ENCODE assay signal across 7 cellular contexts in the genomic region with DNA sequence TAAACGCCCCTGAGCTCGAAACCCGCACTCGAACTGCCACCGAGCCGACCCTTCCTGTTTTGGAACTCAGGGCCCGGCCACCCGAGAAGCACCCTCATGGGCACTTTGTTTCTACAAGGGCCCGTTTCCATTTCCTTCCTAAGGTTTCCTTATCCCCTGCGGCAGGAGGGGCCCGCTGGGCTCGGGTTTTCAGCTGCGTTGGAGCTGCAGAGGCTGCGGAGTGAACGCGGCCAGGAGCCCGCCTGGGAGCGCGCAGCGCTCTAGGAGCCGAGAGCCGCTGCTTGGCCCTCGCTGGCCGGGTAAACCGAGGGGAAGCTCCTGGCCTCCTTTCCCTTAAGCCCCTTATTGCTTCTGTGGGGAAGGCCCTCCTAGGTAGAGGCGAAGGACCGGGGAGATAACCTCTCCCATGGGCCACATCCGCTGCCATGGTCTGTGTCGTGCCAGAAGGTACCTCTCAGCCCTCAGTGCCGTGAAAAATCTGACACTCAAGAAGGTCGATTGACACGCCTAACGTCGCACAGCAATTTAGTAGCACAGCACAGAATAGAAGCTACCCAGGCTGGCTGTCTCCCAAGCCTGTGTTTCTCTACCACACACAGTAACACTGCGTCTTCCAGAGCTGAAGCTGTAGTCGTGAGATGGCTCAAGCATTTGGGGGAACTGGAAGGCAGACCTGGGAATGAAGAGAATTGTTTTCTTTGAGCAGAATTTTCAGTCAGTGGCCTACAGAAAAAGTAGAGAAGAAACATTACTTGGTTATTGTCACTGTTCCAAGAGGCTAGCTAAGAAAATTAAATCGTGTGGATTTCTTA. TPM values are rescaled to one million over a fixed set of nuclear protein-coding genes. Genes with fewer than 3 reads are reported as not detected.
DNase-seq lines count a peak whose midpoint lies in the region; ATAC-seq, FAIRE-seq and TF ChIP-seq lines count a peak whose summit lies in the region.

No MANE protein-coding gene starts in this region.

- peak; percentile 39 for DNase-seq in PC-3
- DNase-seq in activated effector memory CD4-positive, alpha-beta T cell treated with anti-CD3 and anti-CD28 coated beads, Interleukin-2, amount 50 U/mL, for 16 hours, result peak; percentile 84
- DNase-seq in glutamatergic neuron, result peak; percentile 63
- peak; percentile 54 to 83 (median 66) for DNase-seq in pancreas

- H3K9me2 ChIP-seq in PC-3 (replicated peaks; ENCODE audit: low read length), result no peaks in the 10 kb centered on the region

- H3K27ac ChIP-seq in PC-3 (ENCODE audit: low read length) (peak overlapping the region; percentile 66), pancreas (peak overlapping the region; percentile 97 to 99 (median 99)), urinary bladder (ENCODE audit: low read depth) (peak overlapping the region; percentile 99)

- peak overlapping the region; percentile 82 for H2AFZ ChIP-seq in PC-3 (ENCODE audit: low read length)

- peak; percentile 14 for ATAC-seq in GM18873 (IDR thresholded peaks at IDR 0.05; ENCODE audit: low FRiP score, unreplicated experiment)
- peak; percentile 9 for ATAC-seq in HG03280 (IDR thresholded peaks at IDR 0.05; ENCODE audit: unreplicated experiment)
- ATAC-seq in PC-3, result peak; percentile 8
- ATAC-seq in pancreas, result peak; percentile 21 to 47 (median 37)

- no peaks in the 10 kb centered on the region for H3K27me3 ChIP-seq in PC-3 (ENCODE audit: low read length)
- H3K27me3 ChIP-seq in pancreas, result no peaks in the 10 kb centered on the region

- POLR2A ChIA-PET in PC-3 (lab: Charles Lee; ENCODE audit: unreplicated experiment), result interaction anchor here (0.5 to 2.6 kb wide), 7 partner anchors 14 to 748 kb away, joined by 3 to 15 read pairs (median 5); no protein-coding TSS in a partner anchor

- no peak overlapping the region for H3K27ac Mint-ChIP-seq in glutamatergic neuron (ENCODE audit: unreplicated experiment)

- peaks cover 4% of the 10 kb centered on the region; the same call in 1 of the 2 replicates for H3K79me2 ChIP-seq in PC-3 (ENCODE audit: low read length)

- no peaks in the 10 kb centered on the region for H3K36me3 Mint-ChIP-seq in glutamatergic neuron (ENCODE audit: unreplicated experiment)

- H3K4me3 Mint-ChIP-seq in glutamatergic neuron (ENCODE audit: unreplicated experiment), result no peak overlapping the region

- peak overlapping the region; percentile 91 for H3K4me2 ChIP-seq in PC-3 (ENCODE audit: low read length)

- H3K36me3 ChIP-seq in PC-3 (ENCODE audit: low read depth, low read length) (no peaks in the 10 kb centered on the region), pancreas (no peaks in the 10 kb centered on the region), urinary bladder (ENCODE audit: insufficient read depth) (no peaks in the 10 kb centered on the region)

- TF ChIP-seq CTCF in PC-3 (conservative IDR thresholded peaks at IDR 0.05; ENCODE audit: low read depth, low read length) (no peak), glutamatergic neuron (IDR thresholded peaks at IDR 0.05; ENCODE audit: partially characterized antibody, unreplicated experiment) (no peak), pancreas (IDR thresholded peaks at IDR 0.05) (no peak)

- H3K4me1 Mint-ChIP-seq in glutamatergic neuron (ENCODE audit: low read depth, unreplicated experiment), result peaks cover 7% of the 10 kb centered on the region

- H4K20me1 ChIP-seq in PC-3 (ENCODE audit: low read length), result no peaks in the 10 kb centered on the region

- no peaks in the 10 kb centered on the region for H3K9me3 Mint-ChIP-seq in glutamatergic neuron (ENCODE audit: unreplicated experiment)

- H3K9me3 ChIP-seq in PC-3 (ENCODE audit: low read length) (no peaks in the 10 kb centered on the region), pancreas (no peaks in the 10 kb centered on the region)

- H3K4me1 ChIP-seq in PC-3 (ENCODE audit: insufficient read depth, low read length) (peaks cover 43% of the 10 kb centered on the region), pancreas (peaks cover 0 to 26% (median 13%) of the 10 kb centered on the region in 3 donors), urinary bladder (ENCODE audit: insufficient read depth) (no peaks in the 10 kb centered on the region)

- no peaks in the 10 kb centered on the region for H3K27me3 Mint-ChIP-seq in glutamatergic neuron (ENCODE audit: unreplicated experiment)

- TSS peak; percentile 95 for BruUV-seq in PC-3 (replicated peaks; lab: Mats Ljungman, UMichigan)

- FAIRE-seq in pancreas (lab: Jason Lieb, UNC), result no peak

- CTCF ChIA-PET in PC-3 (lab: Charles Lee), result interaction anchor here (0.8 to 1.2 kb wide), 3 partner anchors 16 to 374 kb away, joined by 3 read pairs; no protein-coding TSS in a partner anchor

- H3K4me3 ChIP-seq in PC-3 (ENCODE audit: low read length) (peak overlapping the region; percentile 82), pancreas (peak overlapping the region; percentile 12 to 53 (median 39)), urinary bladder (ENCODE audit: low read depth, low read length) (peak overlapping the region; percentile 38)

- H3F3A ChIP-seq in PC-3 (ENCODE audit: low read length, unreplicated experiment), result no peaks in the 10 kb centered on the region

- H3K9ac ChIP-seq in PC-3 (ENCODE audit: low read length), result peak overlapping the region; percentile 98

- whole genome bisulfite sequencing in pancreas, 2 donors, result 7% methylated on average over 37 of the region's 37 CpGs
- WGBS in urinary bladder, result 2% methylated on average over 37 of the region's 37 CpGs

- intact Hi-C loops in PC-3 (cut with micrococcal nuclease), result loop anchor here (1.0 to 10.0 kb wide), 8 partner anchors 13 to 765 kb away; a partner anchor contains a TSS
- intact Hi-C loops in pancreas (cut with DNase I), result no loop called here

RNA-seq across cellular contexts. Expression of a gene that starts 12.9 kb away (rescaled TPM):
- total RNA-seq in PC-3 (2014; rRNA removed) (594 and 1,162 TPM in 2 replicates), glutamatergic neuron (ENCODE audit: unreplicated experiment) (590 TPM), pancreas (100 to 1,000 TPM; 104 to 181 (median 141) TPM), urinary bladder (325 TPM)
- polyA plus RNA-seq in pancreas (100 to 1,000 TPM; 116 to 181 TPM), urinary bladder (540 TPM)

RNA-seq across cellular contexts. Expression of a gene that starts 52.2 kb away (rescaled TPM):
- total RNA-seq in PC-3 (2014; rRNA removed) (18.3 and 29.5 TPM in 2 replicates), glutamatergic neuron (ENCODE audit: unreplicated experiment) (22.4 TPM), pancreas (10 to 100 TPM in 1 of 6 donors, 1 to 10 TPM in 5; 7.0 to 12.7 (median 8.6) TPM), urinary bladder (15.6 TPM)
- polyA plus RNA-seq in pancreas (10 to 100 TPM; 10.4 to 12.5 TPM), urinary bladder (8.0 TPM)

Comparison
In these comparisons a context has a peak if more than half of its experiments do, and no peak if none do; other contexts are left out.
1. Peak in every context shown above with its lines: DNase-seq, ATAC-seq, H3K4me3 ChIP-seq and H3K27ac ChIP-seq.